Comparison of ENCODE assay signal across 12 cellular contexts in genomic region chr12:53197011-53197640, GRCh38. TPM values are rescaled to one million over a fixed set of nuclear protein-coding genes. Genes with fewer than 3 reads are reported as not detected.
A peak's percentile ranks its signal among the peaks of the same experiment; 100 is the strongest.
DNase-seq lines count a peak whose midpoint lies in the region; ATAC-seq and TF ChIP-seq lines count a peak whose summit lies in the region.
"Had no signal": no experiment of that assay in that cellular context is flagged by ENCODE, and none has a peak within 500 bp of the region (broad histone marks: within the 10 kb centered on the region; RNA-seq: fewer than 3 reads in every experiment).

No MANE protein-coding gene starts in this region.

- peak overlapping the region in 8 of 10 donors; percentile 18 to 67 (median 54) for H3K4me3 Mint-ChIP-seq in naive thymus-derived CD4-positive, alpha-beta T cell

- CTCF ChIA-PET in naive thymus-derived CD4-positive, alpha-beta T cell (lab: Charles Lee), result interaction anchor here (0.6 to 10.2 kb wide), 10 partner anchors 10 to 131 kb away, joined by 3 to 88 read pairs (median 6); partner anchors contain the start of genes CSAD, ESPL1, ITGB7 and SOAT2

- peaks cover 0 to 2% (median 0%) of the 10 kb centered on the region in 11 donors for H3K9me3 Mint-ChIP-seq in naive thymus-derived CD4-positive, alpha-beta T cell
- H3K9me3 Mint-ChIP-seq: mesothelial cell of epicardium had no signal

- DNase-seq in Right ventricle myocardium superior (peak; percentile 36), left ventricle myocardium superior (no peak), ascending aorta (ENCODE audit: low spot score in 2 of 2) (no peak), aorta (peak in 1 of 2 donors; percentile 70), mesenteric fat pad (ENCODE audit: low spot score) (no peak), DMS153 (lab: John Stamatoyannopoulos, UW) (no peak)
- no peak for DNase-seq in naive thymus-derived CD4-positive, alpha-beta T cell
- DNase-seq: COR-L47; stimulated activated CD8-positive, alpha-beta memory T cell treated with anti-CD3 and anti-CD28 coated beads, Interleukin-4, amount 100 ng/mL, for 48 hours had no signal

- TF ChIP-seq CTCF in ascending aorta (IDR thresholded peaks at IDR 0.05), result no peak

- H3K4me1 ChIP-seq in ascending aorta (peaks cover 3 to 8% of the 10 kb centered on the region in 2 donors), aorta (ENCODE audit: control insufficient read depth in 1 of 2, insufficient read depth in 2 of 2, low read length in 2 of 2) (no peaks in the 10 kb centered on the region)
- peaks cover 43 to 63% of the 10 kb centered on the region in 2 donors for H3K4me1 ChIP-seq in naive thymus-derived CD4-positive, alpha-beta T cell (ENCODE audit: control insufficient read depth in 2 of 2, insufficient read depth in 2 of 2, low read length in 2 of 2)

- POLR2A ChIA-PET in naive thymus-derived CD4-positive, alpha-beta T cell (lab: Charles Lee), result interaction anchor here (0.7 to 10.4 kb wide), 9 partner anchors 12 to 118 kb away, joined by 3 to 217 read pairs (median 6); partner anchors contain the start of genes CSAD, ITGB7, PFDN5 and SPRYD3

- H3K4me1 Mint-ChIP-seq in naive thymus-derived CD4-positive, alpha-beta T cell, result peaks cover 43 to 75% (median 56%) of the 10 kb centered on the region in 7 donors

- peak overlapping the region in 1 of 2 donors; percentile 31 for H3K27ac ChIP-seq in ascending aorta
- H3K27ac ChIP-seq in naive thymus-derived CD4-positive, alpha-beta T cell (ENCODE audit: low read depth, low read length), result peak overlapping the region; percentile 75
- H3K27ac ChIP-seq in aorta (ENCODE audit: low read depth in 1 of 2, low read length in 2 of 2), result no peak overlapping the region
- H3K27ac ChIP-seq: PC-9 had no signal

- no peaks in the 10 kb centered on the region for H3K27me3 Mint-ChIP-seq in naive thymus-derived CD4-positive, alpha-beta T cell

- 75 to 76% methylated on average over 19 of the region's 19 CpGs for WGBS in aorta, 2 donors

- H3K9me3 ChIP-seq in ascending aorta (no peaks in the 10 kb centered on the region), aorta (ENCODE audit: control insufficient read depth, low read length) (no peaks in the 10 kb centered on the region)
- no peaks in the 10 kb centered on the region for H3K9me3 ChIP-seq in naive thymus-derived CD4-positive, alpha-beta T cell (ENCODE audit: control insufficient read depth in 2 of 3, low read length in 3 of 3)

- H3K4me3 ChIP-seq in ascending aorta, result peak overlapping the region; percentile 25 to 46
- no peak overlapping the region for H3K4me3 ChIP-seq in naive thymus-derived CD4-positive, alpha-beta T cell (ENCODE audit: low read length)
- H3K4me3 ChIP-seq in aorta (ENCODE audit: low read length in 2 of 2), result no peak overlapping the region
- H3K4me3 ChIP-seq: PC-9 had no signal

- H3K27ac Mint-ChIP-seq in naive thymus-derived CD4-positive, alpha-beta T cell, result peak overlapping the region; percentile 11 to 88 (median 81)
- H3K27ac Mint-ChIP-seq: mesothelial cell of epicardium had no signal

- H3K36me3 ChIP-seq in ascending aorta (no peaks in the 10 kb centered on the region), aorta (ENCODE audit: control insufficient read depth in 1 of 2, insufficient read depth in 2 of 2, low read length in 1 of 2) (no peaks in the 10 kb centered on the region)
- H3K36me3 ChIP-seq in naive thymus-derived CD4-positive, alpha-beta T cell (ENCODE audit: control insufficient read depth in 2 of 3, insufficient read depth in 3 of 3, low read length in 3 of 3), result peaks cover 32 to 61% (median 50%) of the 10 kb centered on the region in 3 experiments

- H3K36me3 Mint-ChIP-seq in naive thymus-derived CD4-positive, alpha-beta T cell, result peaks cover 6 to 72% (median 24%) of the 10 kb centered on the region in 5 donors
- H3K36me3 Mint-ChIP-seq: mesothelial cell of epicardium had no signal

- no peaks in the 10 kb centered on the region for H3K27me3 ChIP-seq in ascending aorta
- H3K27me3 ChIP-seq in naive thymus-derived CD4-positive, alpha-beta T cell (ENCODE audit: control insufficient read depth in 2 of 2, insufficient read depth in 2 of 2, low read length in 2 of 2), result no peaks in the 10 kb centered on the region
- no peaks in the 10 kb centered on the region for H3K27me3 ChIP-seq in aorta (ENCODE audit: control insufficient read depth in 1 of 2, insufficient read depth in 2 of 2, low read length in 1 of 2)

- no peak for ATAC-seq in Right ventricle myocardium superior (ENCODE audit: poor library complexity)
- ATAC-seq in left ventricle myocardium superior, result no peak
- no peak for ATAC-seq in naive thymus-derived CD4-positive, alpha-beta T cell
- ATAC-seq in aorta (ENCODE audit: low FRiP score), result peak; percentile 5
- ATAC-seq in HG03520 (IDR thresholded peaks at IDR 0.05; ENCODE audit: unreplicated experiment), result no peak

- intact Hi-C loops in Right ventricle myocardium superior (cut with DNase I), result loop anchor here (1.0 to 5.0 kb wide), 2 partner anchors 38 to 130 kb away; no protein-coding TSS in a partner anchor
- intact Hi-C loops in left ventricle myocardium superior (cut with micrococcal nuclease), result loop anchor here (10.0 kb wide), 1 partner anchor 132 kb away; no protein-coding TSS in a partner anchor
- intact Hi-C loops in ascending aorta (cut with DNase I), result loop anchor here (2.0 kb wide), 2 partner anchors 38 to 132 kb away; no protein-coding TSS in a partner anchor
- intact Hi-C loops in naive thymus-derived CD4-positive, alpha-beta T cell (cut with micrococcal nuclease), result no loop called here
- intact Hi-C loops in aorta (cut with DNase I), result loop anchor here (1.0 to 5.0 kb wide), 3 partner anchors 40 to 132 kb away; no protein-coding TSS in a partner anchor

RNA-seq across cellular contexts. Expression of gene ITGB7, which starts 9.9 kb away (rescaled TPM):
- 0.97 TPM for total RNA-seq in Right ventricle myocardium superior
- total RNA-seq in left ventricle myocardium superior, result 1.3 TPM
- 1.6 TPM for total RNA-seq in ascending aorta
- total RNA-seq in naive thymus-derived CD4-positive, alpha-beta T cell, result 100 to 1,000 TPM; 208 to 760 (median 408) TPM
- 100 to 1,000 TPM; 191 to 205 TPM for polyA plus RNA-seq in naive thymus-derived CD4-positive, alpha-beta T cell
- total RNA-seq in aorta, result 1 to 10 TPM; 3.2 to 5.8 TPM
- 1 to 10 TPM; 1.4 to 4.9 TPM for polyA plus RNA-seq in aorta
- 2.3 TPM for total RNA-seq in mesenteric fat pad

RNA-seq across cellular contexts. Expression of gene CSAD, which starts 16.4 kb away (rescaled TPM):
- total RNA-seq in Right ventricle myocardium superior, result 8.2 TPM
- 9.6 TPM for total RNA-seq in left ventricle myocardium superior
- total RNA-seq in ascending aorta, result 30.7 TPM
- 10 to 100 TPM; 34.1 to 76.3 (median 69.1) TPM for total RNA-seq in naive thymus-derived CD4-positive, alpha-beta T cell
- polyA plus RNA-seq in naive thymus-derived CD4-positive, alpha-beta T cell, result 1 to 10 TPM; 1.3 to 2.1 TPM
- total RNA-seq in aorta, result 10 to 100 TPM; 52.7 to 74.4 TPM
- 100 to 1,000 TPM in 1 of 2 donors, 1 to 10 TPM in 1; 5.0 to 118 TPM for polyA plus RNA-seq in aorta
- total RNA-seq in mesenteric fat pad, result 296 TPM

RNA-seq across cellular contexts. Expression of gene ZNF740, which starts 16.6 kb away (rescaled TPM):
- total RNA-seq in Right ventricle myocardium superior, result 29.4 TPM
- total RNA-seq in left ventricle myocardium superior, result 31.6 TPM
- 5.9 TPM for total RNA-seq in ascending aorta
- total RNA-seq in naive thymus-derived CD4-positive, alpha-beta T cell, result 100 to 1,000 TPM in 2 of 5 experiments, 10 to 100 TPM in 3; 37.2 to 135 (median 49.5) TPM
- 1 to 10 TPM; 3.6 to 3.8 TPM for polyA plus RNA-seq in naive thymus-derived CD4-positive, alpha-beta T cell
- total RNA-seq in aorta, result 10 to 100 TPM; 34.0 to 46.3 TPM
- polyA plus RNA-seq in aorta, result 10 to 100 TPM in 1 of 2 donors, 1 to 10 TPM in 1; 4.1 to 15.7 TPM
- total RNA-seq in mesenteric fat pad, result 39.7 TPM

RNA-seq across cellular contexts. Expression of gene RARG, which starts 34.9 kb away (rescaled TPM):
- total RNA-seq in Right ventricle myocardium superior (15.4 TPM), left ventricle myocardium superior (16.9 TPM), ascending aorta (29.8 TPM), aorta (10 to 100 TPM; 32.7 to 63.9 TPM), mesenteric fat pad (18.0 TPM)
- total RNA-seq in naive thymus-derived CD4-positive, alpha-beta T cell, result 10 to 100 TPM; 22.4 to 73.1 (median 57.4) TPM
- polyA plus RNA-seq in naive thymus-derived CD4-positive, alpha-beta T cell, result 10 to 100 TPM in 1 of 2 donors, 1 to 10 TPM in 1; 6.4 to 17.2 TPM
- polyA plus RNA-seq in aorta, result 10 to 100 TPM; 14.5 to 35.6 TPM

Comparison
In these comparisons a context has a peak if more than half of its experiments do, and no peak if none do; other contexts are left out.
1. H3K4me3 ChIP-seq: peak in ascending aorta (2 of 2); none in naive thymus-derived CD4-positive, alpha-beta T cell (single experiment) and aorta (0 of 2).
2. RNA of gene ITGB7, which starts 9.9 kb away (total RNA-seq): 208 to 760 TPM in naive thymus-derived CD4-positive, alpha-beta T cell; 3.2 to 5.8 TPM in aorta, 2.3 TPM in mesenteric fat pad (single experiment), 1.6 TPM in ascending aorta (single experiment), 1.3 TPM in left ventricle myocardium superior (single experiment) and 0.97 TPM in Right ventricle myocardium superior (single experiment); every median in the first group is over 10 times any median in the second.
3. intact Hi-C loops: an anchor here in Right ventricle myocardium superior (1.0 to 5.0 kb wide), left ventricle myocardium superior (10.0 kb wide), ascending aorta (2.0 kb wide) and aorta (1.0 to 5.0 kb wide); none called in naive thymus-derived CD4-positive, alpha-beta T cell.